Comparison of ENCODE assay signal across 8 cellular contexts in the genomic region with DNA sequence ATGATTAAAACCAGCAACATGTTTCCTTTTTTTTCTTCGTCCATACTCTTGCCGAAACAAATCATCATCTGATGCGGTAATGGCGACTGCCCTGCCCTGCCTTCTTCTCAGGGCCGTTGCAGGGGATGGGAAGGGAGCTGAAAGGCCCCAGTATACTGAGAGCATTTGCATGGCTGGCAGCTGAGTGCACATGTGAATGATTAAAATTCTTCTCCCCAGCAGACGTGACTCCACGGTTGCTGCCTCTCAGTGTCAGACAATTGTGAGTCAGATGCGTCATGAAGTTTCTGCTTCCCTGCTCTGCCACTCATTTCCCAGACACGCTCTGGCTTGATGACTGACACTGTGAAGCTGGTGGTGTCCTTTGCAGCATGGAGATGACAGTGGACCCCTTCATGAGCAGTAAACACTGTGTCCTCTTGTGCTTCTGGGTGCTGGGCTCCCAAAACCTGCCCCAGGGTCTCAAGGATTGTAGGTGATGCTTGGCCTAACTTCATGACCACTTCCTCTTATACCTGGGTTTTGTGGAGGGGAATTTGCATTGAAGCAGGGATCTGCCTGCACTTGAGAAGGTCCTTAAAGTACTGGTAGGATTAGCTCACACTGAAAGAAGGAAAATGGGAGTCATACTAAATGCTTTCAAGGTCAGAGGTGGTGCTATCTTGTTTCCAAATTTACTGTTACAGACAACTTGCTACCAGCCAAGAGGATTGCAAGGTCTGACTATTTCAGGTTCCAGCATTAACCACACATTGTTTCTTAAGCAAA.
A peak's percentile ranks its signal among the peaks of the same experiment; 100 is the strongest.
DNase-seq lines count a peak whose midpoint lies in the region; ATAC-seq and TF ChIP-seq lines count a peak whose summit lies in the region.

No MANE protein-coding gene starts in this region.

- no peaks in the 10 kb centered on the region for H3K27me3 ChIP-seq in neural cell (ENCODE audit: insufficient read depth, low read depth, low read length)

- in situ Hi-C loops in GM13976 (cut with MboI; ENCODE audit: low sequenced_read_pairs, unreplicated experiment) = no loop called here

- H3F3A ChIP-seq in neural cell (ENCODE audit: insufficient read depth, low read length, poor library complexity, severe bottlenecking) = no peaks in the 10 kb centered on the region

- no peaks in the 10 kb centered on the region for H3K79me2 ChIP-seq in neural cell (replicated peaks; ENCODE audit: insufficient read depth, low read length)

- TF ChIP-seq CTCF in GM13976 (IDR thresholded peaks at IDR 0.05; ENCODE audit: borderline replicate concordance, control extremely low read depth, extremely low read depth, insufficient read depth, missing control alignments) (no peak), neural cell (IDR thresholded peaks at IDR 0.05; ENCODE audit: poor library complexity, severe bottlenecking) (no peak)

- H3K9ac ChIP-seq in neural cell (ENCODE audit: low read length) = peak overlapping the region; percentile 1

- no peak overlapping the region for H2AFZ ChIP-seq in neural cell (ENCODE audit: low read depth, low read length)

- peak; percentile 94 for TF ChIP-seq EP300 in neural cell (conservative IDR thresholded peaks at IDR 0.05; ENCODE audit: poor library complexity, severe bottlenecking)

- no peaks in the 10 kb centered on the region for H3K36me3 ChIP-seq in neural cell (ENCODE audit: insufficient read depth, low read length)

- TF ChIP-seq RAD21 in neural cell (conservative IDR thresholded peaks at IDR 0.05) = peak; percentile 26

- peak; percentile 73 for ATAC-seq in HG02885 (IDR thresholded peaks at IDR 0.05; ENCODE audit: poor library complexity, unreplicated experiment)

- H3K27ac ChIP-seq in neural cell (ENCODE audit: low read length) = peak overlapping the region; percentile 67

- no peaks in the 10 kb centered on the region for H4K20me1 ChIP-seq in neural cell (ENCODE audit: insufficient read depth)

- no peaks in the 10 kb centered on the region for H3K9me2 ChIP-seq in neural cell (ENCODE audit: insufficient read depth, low read length)

- H3K4me3 ChIP-seq in neural cell (ENCODE audit: low read length) = peak overlapping the region; percentile 1

- peaks cover 4% of the 10 kb centered on the region for H3K9me3 ChIP-seq in neural cell (ENCODE audit: low read length)

- no peak overlapping the region for H3K4me2 ChIP-seq in neural cell (ENCODE audit: low read length)

- DNase-seq in GM13976 (ENCODE audit: low spot score) = peak; percentile 38
- DNase-seq in amniotic epithelial cell (ENCODE audit: low read depth) = peak; percentile 53
- DNase-seq in NCI-H524 treated with DMSO at 0.1 percent for 48 hours (lab: John Stamatoyannopoulos, UW) = no peak
- DNase-seq in cortex of kidney (lab: John Stamatoyannopoulos, UW) = no peak
- DNase-seq in RKO (ENCODE audit: low spot score) = no peak
- no peak for DNase-seq in pons (ENCODE audit: low spot score)

TF ChIP-seq in neural cell, 6 proteins besides CTCF, POLR2A, EP300 and RAD21:
- no peak for TF ChIP-seq EZH2 (IDR thresholded peaks at IDR 0.05; ENCODE audit: borderline replicate concordance, insufficient read depth, low read length, poor library complexity, severe bottlenecking)
- no peak for TF ChIP-seq TAF1 (IDR thresholded peaks at IDR 0.05; ENCODE audit: low read depth)
- peak; percentile 78 for TF ChIP-seq POLR2AphosphoS5 (IDR thresholded peaks at IDR 0.05)
- peak; percentile 29 for TF ChIP-seq MXI1 (conservative IDR thresholded peaks at IDR 0.05; ENCODE audit: poor library complexity, severe bottlenecking)
- no peak for TF ChIP-seq SMC3 (conservative IDR thresholded peaks at IDR 0.05; ENCODE audit: poor library complexity)
- TF ChIP-seq, protein P1, sequence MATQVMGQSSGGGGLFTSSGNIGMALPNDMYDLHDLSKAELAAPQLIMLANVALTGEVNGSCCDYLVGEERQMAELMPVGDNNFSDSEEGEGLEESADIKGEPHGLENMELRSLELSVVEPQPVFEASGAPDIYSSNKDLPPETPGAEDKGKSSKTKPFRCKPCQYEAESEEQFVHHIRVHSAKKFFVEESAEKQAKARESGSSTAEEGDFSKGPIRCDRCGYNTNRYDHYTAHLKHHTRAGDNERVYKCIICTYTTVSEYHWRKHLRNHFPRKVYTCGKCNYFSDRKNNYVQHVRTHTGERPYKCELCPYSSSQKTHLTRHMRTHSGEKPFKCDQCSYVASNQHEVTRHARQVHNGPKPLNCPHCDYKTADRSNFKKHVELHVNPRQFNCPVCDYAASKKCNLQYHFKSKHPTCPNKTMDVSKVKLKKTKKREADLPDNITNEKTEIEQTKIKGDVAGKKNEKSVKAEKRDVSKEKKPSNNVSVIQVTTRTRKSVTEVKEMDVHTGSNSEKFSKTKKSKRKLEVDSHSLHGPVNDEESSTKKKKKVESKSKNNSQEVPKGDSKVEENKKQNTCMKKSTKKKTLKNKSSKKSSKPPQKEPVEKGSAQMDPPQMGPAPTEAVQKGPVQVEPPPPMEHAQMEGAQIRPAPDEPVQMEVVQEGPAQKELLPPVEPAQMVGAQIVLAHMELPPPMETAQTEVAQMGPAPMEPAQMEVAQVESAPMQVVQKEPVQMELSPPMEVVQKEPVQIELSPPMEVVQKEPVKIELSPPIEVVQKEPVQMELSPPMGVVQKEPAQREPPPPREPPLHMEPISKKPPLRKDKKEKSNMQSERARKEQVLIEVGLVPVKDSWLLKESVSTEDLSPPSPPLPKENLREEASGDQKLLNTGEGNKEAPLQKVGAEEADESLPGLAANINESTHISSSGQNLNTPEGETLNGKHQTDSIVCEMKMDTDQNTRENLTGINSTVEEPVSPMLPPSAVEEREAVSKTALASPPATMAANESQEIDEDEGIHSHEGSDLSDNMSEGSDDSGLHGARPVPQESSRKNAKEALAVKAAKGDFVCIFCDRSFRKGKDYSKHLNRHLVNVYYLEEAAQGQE (IDR thresholded peaks at IDR 0.05; ENCODE audit: borderline replicate concordance) = no peak
TF ChIP-seq in neural cell: peak in this region for 2.

Comparison
In these comparisons a context has a peak if more than half of its experiments do, and no peak if none do; other contexts are left out.
1. DNase-seq: peak in GM13976 (single experiment) and amniotic epithelial cell (single experiment); none in NCI-H524 treated with DMSO at 0.1 percent for 48 hours (single experiment), cortex of kidney (single experiment), RKO (single experiment) and pons (single experiment).